Comparison of ENCODE assay signal across 10 cellular contexts in genomic region chr12:1666685-1667162, GRCh38. TPM values are rescaled to one million over a fixed set of nuclear protein-coding genes. Genes with fewer than 3 reads are reported as not detected.
A peak's percentile ranks its signal among the peaks of the same experiment; 100 is the strongest.
DNase-seq lines count a peak whose midpoint lies in the region; ATAC-seq, FAIRE-seq and TF ChIP-seq lines count a peak whose summit lies in the region.
"Had no signal": no experiment of that assay in that cellular context is flagged by ENCODE, and none has a peak within 500 bp of the region (broad histone marks: within the 10 kb centered on the region; RNA-seq: fewer than 3 reads in every experiment).

No MANE protein-coding gene starts in this region.

- intact Hi-C loops in left lung (cut with DNase I) = no loop called here

- no peak for FAIRE-seq in frontal cortex (lab: Jason Lieb, UNC)
- FAIRE-seq: GM18507 had no signal

- H3K9me3 Mint-ChIP-seq in activated naive CD8-positive, alpha-beta T cell (ENCODE audit: low read depth) = no peaks in the 10 kb centered on the region
- H3K9me3 Mint-ChIP-seq in activated naive CD8-positive, alpha-beta T cell treated with anti-CD3 and anti-CD28 coated beads for 36 hours = peaks cover 5% of the 10 kb centered on the region
- peaks cover 3% of the 10 kb centered on the region for H3K9me3 Mint-ChIP-seq in activated CD8-positive, alpha-beta T cell treated with anti-CD3 and anti-CD28 coated beads, Interleukin-2, amount 10 ng/mL, durations not matched to agents 7 days and 5 days (ENCODE audit: insufficient read depth)

- no peaks in the 10 kb centered on the region for H3K27me3 Mint-ChIP-seq in activated naive CD8-positive, alpha-beta T cell
- H3K27me3 Mint-ChIP-seq in activated naive CD8-positive, alpha-beta T cell treated with anti-CD3 and anti-CD28 coated beads for 36 hours = no peaks in the 10 kb centered on the region
- H3K27me3 Mint-ChIP-seq in activated CD8-positive, alpha-beta T cell treated with anti-CD3 and anti-CD28 coated beads, Interleukin-2, amount 10 ng/mL, durations not matched to agents 7 days and 5 days (ENCODE audit: low read depth) = no peaks in the 10 kb centered on the region

- H3K36me3 ChIP-seq in left lung (no peaks in the 10 kb centered on the region), tibial nerve (no peaks in the 10 kb centered on the region)

- H3K9me3 ChIP-seq in left lung = no peaks in the 10 kb centered on the region
- no peaks in the 10 kb centered on the region for H3K9me3 ChIP-seq in tibial nerve

- H3K4me3 ChIP-seq in left lung (no peak overlapping the region), tibial nerve (no peak overlapping the region)

- TF ChIP-seq CTCF in left lung (IDR thresholded peaks at IDR 0.05) (no peak), tibial nerve (IDR thresholded peaks at IDR 0.05) (no peak)

- peak overlapping the region; percentile 82 for H3K27ac Mint-ChIP-seq in activated naive CD8-positive, alpha-beta T cell
- no peak overlapping the region for H3K27ac Mint-ChIP-seq in activated naive CD8-positive, alpha-beta T cell treated with anti-CD3 and anti-CD28 coated beads for 36 hours
- H3K27ac Mint-ChIP-seq in activated CD8-positive, alpha-beta T cell treated with anti-CD3 and anti-CD28 coated beads, Interleukin-2, amount 10 ng/mL, durations not matched to agents 7 days and 5 days = peak overlapping the region; percentile 88

- WGBS in tibial nerve, 2 donors = 5 to 8% methylated on average over 2 of the region's 2 CpGs

- no peaks in the 10 kb centered on the region for H3K36me3 Mint-ChIP-seq in activated naive CD8-positive, alpha-beta T cell
- peaks cover 2% of the 10 kb centered on the region for H3K36me3 Mint-ChIP-seq in activated naive CD8-positive, alpha-beta T cell treated with anti-CD3 and anti-CD28 coated beads for 36 hours
- peaks cover 14% of the 10 kb centered on the region for H3K36me3 Mint-ChIP-seq in activated CD8-positive, alpha-beta T cell treated with anti-CD3 and anti-CD28 coated beads, Interleukin-2, amount 10 ng/mL, durations not matched to agents 7 days and 5 days (ENCODE audit: low read depth)

- H3K4me1 Mint-ChIP-seq in activated naive CD8-positive, alpha-beta T cell (ENCODE audit: low read depth) = peaks cover 51% of the 10 kb centered on the region
- H3K4me1 Mint-ChIP-seq in activated naive CD8-positive, alpha-beta T cell treated with anti-CD3 and anti-CD28 coated beads for 36 hours = peaks cover 32% of the 10 kb centered on the region
- H3K4me1 Mint-ChIP-seq in activated CD8-positive, alpha-beta T cell treated with anti-CD3 and anti-CD28 coated beads, Interleukin-2, amount 10 ng/mL, durations not matched to agents 7 days and 5 days (ENCODE audit: low read depth) = peaks cover 68% of the 10 kb centered on the region

- no peak for ATAC-seq in activated CD8-positive, alpha-beta T cell treated with anti-CD3 and anti-CD28 coated beads, Interleukin-2, amount 10 ng/mL, durations not matched to agents 7 days and 5 days
- ATAC-seq in left lung = no peak
- no peak for ATAC-seq in HG02852 (IDR thresholded peaks at IDR 0.05; ENCODE audit: unreplicated experiment)
- ATAC-seq: HCT116 had no signal

- no peak for DNase-seq in activated naive CD8-positive, alpha-beta T cell treated with anti-CD3 and anti-CD28 coated beads for 36 hours
- DNase-seq in activated CD8-positive, alpha-beta T cell treated with anti-CD3 and anti-CD28 coated beads, Interleukin-2, amount 10 ng/mL, durations not matched to agents 7 days and 5 days = peak; percentile 56
- DNase-seq in left lung (no peak), tibial nerve (ENCODE audit: low spot score in 2 of 2) (no peak), frontal cortex (ENCODE audit: low spot score in 2 of 2) (no peak), NCI-H187 treated with DMSO at 0.1 percent for 48 hours (lab: John Stamatoyannopoulos, UW) (no peak)

- no peak for TF ChIP-seq POLR2A in tibial nerve (IDR thresholded peaks at IDR 0.05)

- peak in 1 of 2 donors; percentile 29 for TF ChIP-seq EP300 in tibial nerve (IDR thresholded peaks at IDR 0.05)

- H3K4me3 Mint-ChIP-seq in activated naive CD8-positive, alpha-beta T cell = peak overlapping the region; percentile 51
- H3K4me3 Mint-ChIP-seq in activated naive CD8-positive, alpha-beta T cell treated with anti-CD3 and anti-CD28 coated beads for 36 hours = no peak overlapping the region
- peak overlapping the region; percentile 42 for H3K4me3 Mint-ChIP-seq in activated CD8-positive, alpha-beta T cell treated with anti-CD3 and anti-CD28 coated beads, Interleukin-2, amount 10 ng/mL, durations not matched to agents 7 days and 5 days

- CTCF ChIA-PET in activated CD8-positive, alpha-beta T cell treated with anti-CD3 and anti-CD28 coated beads, Interleukin-2, amount 10 ng/mL, durations not matched to agents 7 days and 5 days (lab: Charles Lee) = interaction anchor here (0.6 to 1.5 kb wide), 10 partner anchors 11 to 273 kb away, joined by 3 to 8 read pairs (median 3); no protein-coding TSS in a partner anchor

- H3K4me1 ChIP-seq in left lung (peaks cover 0 to 34% of the 10 kb centered on the region in 2 donors), tibial nerve (peaks cover 0 to 15% (median 14%) of the 10 kb centered on the region in 4 donors)

- peak overlapping the region; percentile 4 to 55 for H3K27ac ChIP-seq in left lung
- H3K27ac ChIP-seq in tibial nerve = peak overlapping the region; percentile 75 to 84 (median 80)

- H3K27me3 ChIP-seq in left lung = no peaks in the 10 kb centered on the region
- no peaks in the 10 kb centered on the region for H3K27me3 ChIP-seq in tibial nerve

- POLR2A ChIA-PET in activated CD8-positive, alpha-beta T cell treated with anti-CD3 and anti-CD28 coated beads, Interleukin-2, amount 10 ng/mL, durations not matched to agents 7 days and 5 days (lab: Charles Lee) = interaction anchor here (1.0 to 1.1 kb wide), 2 partner anchors 25 to 129 kb away, joined by 3 to 5 read pairs; partner anchors contain the start of gene ADIPOR2

RNA-seq across cellular contexts. Expression of gene ADIPOR2, which starts 24.1 kb away (rescaled TPM):
- total RNA-seq in activated naive CD8-positive, alpha-beta T cell treated with anti-CD3 and anti-CD28 coated beads for 36 hours = 10 to 100 TPM; 59.8 to 62.9 TPM
- 10 to 100 TPM; 64.4 to 68.3 TPM for total RNA-seq in activated CD8-positive, alpha-beta T cell treated with anti-CD3 and anti-CD28 coated beads, Interleukin-2, amount 10 ng/mL, durations not matched to agents 7 days and 5 days
- 10 to 100 TPM; 52.9 to 66.8 TPM for total RNA-seq in left lung
- total RNA-seq in tibial nerve = 100 to 1,000 TPM in 1 of 4 donors, 10 to 100 TPM in 3; 66.6 to 123 (median 72.1) TPM
- 23.2 TPM for total RNA-seq in frontal cortex

RNA-seq across cellular contexts. Expression of gene WNT5B, which starts 37.7 kb away (rescaled TPM):
- total RNA-seq in activated naive CD8-positive, alpha-beta T cell treated with anti-CD3 and anti-CD28 coated beads for 36 hours = under 1 TPM; 0.08 to 0.19 TPM
- not detected for total RNA-seq in activated CD8-positive, alpha-beta T cell treated with anti-CD3 and anti-CD28 coated beads, Interleukin-2, amount 10 ng/mL, durations not matched to agents 7 days and 5 days
- total RNA-seq in left lung = 1 to 10 TPM; 3.3 to 4.5 TPM
- total RNA-seq in tibial nerve = 10 to 100 TPM; 11.7 to 34.1 (median 17.6) TPM
- 22.0 TPM for total RNA-seq in frontal cortex
